In the genomic region with DNA sequence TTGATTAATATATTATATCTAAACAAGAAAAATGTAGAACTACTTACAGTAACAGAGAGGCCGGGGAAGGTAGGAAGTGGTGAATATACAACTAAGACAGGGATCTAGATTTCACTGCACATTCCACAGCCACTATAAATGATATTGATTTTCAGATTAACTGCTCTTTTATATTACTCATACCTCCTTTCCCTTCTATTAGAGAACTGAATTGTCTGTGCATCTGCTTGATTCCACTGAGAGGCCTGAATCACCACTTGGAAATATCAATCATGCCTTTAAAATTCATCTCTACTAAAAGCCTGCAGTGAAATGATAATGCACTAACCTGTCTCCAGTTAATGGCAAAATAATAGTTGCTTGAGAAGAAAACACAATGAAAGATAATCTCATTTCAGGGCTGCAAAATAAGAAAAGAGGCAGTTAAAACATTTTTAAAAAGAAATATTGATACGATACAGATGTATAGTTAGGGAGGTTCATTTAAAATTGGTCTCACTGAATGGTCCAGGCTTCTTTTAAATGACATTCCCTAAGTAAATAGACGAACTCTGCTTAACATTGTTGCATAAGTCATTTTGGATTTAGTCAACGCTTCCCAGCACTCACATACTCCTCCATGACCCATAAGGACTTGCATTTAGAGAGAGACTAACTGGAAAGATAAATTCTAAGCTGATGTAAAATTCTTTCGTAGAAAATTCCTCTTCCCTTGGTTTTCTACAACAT, we compare ENCODE assay signal across 12 cellular contexts. TPM values are rescaled to one million over a fixed set of nuclear protein-coding genes. Genes with fewer than 3 reads are reported as not detected.
A peak's percentile ranks its signal among the peaks of the same experiment; 100 is the strongest.
DNase-seq lines count a peak whose midpoint lies in the region; ATAC-seq and TF ChIP-seq lines count a peak whose summit lies in the region.
"Had no signal": no experiment of that assay in that cellular context is flagged by ENCODE, and none has a peak within 500 bp of the region (broad histone marks: within the 10 kb centered on the region; RNA-seq: fewer than 3 reads in every experiment).

No MANE protein-coding gene starts in this region.

- ATAC-seq in Right ventricle myocardium inferior (no peak), memory B cell (ENCODE audit: low read depth) (no peak), HG03139 (IDR thresholded peaks at IDR 0.05; ENCODE audit: unreplicated experiment) (no peak), HG02571 (IDR thresholded peaks at IDR 0.05; ENCODE audit: unreplicated experiment) (no peak)

- H3K9me3 Mint-ChIP-seq in activated T-helper 1 cell treated with anti-CD3 and anti-CD28 coated beads, Interleukin-12 subunit alpha, Interleukin-12 subunit beta, Interleukin-2, Interleukin-4 antibody, amounts not matched to agents 30 ng/mL and 10 ng/mL and 1 ng/mL, durations not matched to agents 14 hours and 24 hours and 36 hours = no peaks in the 10 kb centered on the region
- no peaks in the 10 kb centered on the region for H3K9me3 Mint-ChIP-seq in memory B cell

- peaks cover 75% of the 10 kb centered on the region for H3K4me1 Mint-ChIP-seq in activated T-helper 1 cell treated with anti-CD3 and anti-CD28 coated beads, Interleukin-12 subunit alpha, Interleukin-12 subunit beta, Interleukin-2, Interleukin-4 antibody, amounts not matched to agents 30 ng/mL and 10 ng/mL and 1 ng/mL, durations not matched to agents 14 hours and 24 hours and 36 hours (ENCODE audit: low read depth)
- H3K4me1 Mint-ChIP-seq in memory B cell = peaks cover 35% of the 10 kb centered on the region

- H3K36me3 ChIP-seq in left ventricle myocardium inferior (peaks cover 38% of the 10 kb centered on the region), uterus (no peaks in the 10 kb centered on the region)

- H3K9me3 ChIP-seq in left ventricle myocardium inferior (replicated peaks) (no peaks in the 10 kb centered on the region), uterus (no peaks in the 10 kb centered on the region)

- intact Hi-C loops in left ventricle myocardium inferior (cut with micrococcal nuclease) (no loop called here), Right ventricle myocardium inferior (cut with DNase I) (no loop called here), uterus (cut with DNase I; ENCODE audit: low total_unique reads) (no loop called here)
- intact Hi-C loops in activated T-helper 1 cell treated with anti-CD3 and anti-CD28 coated beads, Interleukin-12 subunit alpha, Interleukin-12 subunit beta, Interleukin-2, Interleukin-4 antibody, amounts not matched to agents 30 ng/mL and 10 ng/mL and 1 ng/mL, durations not matched to agents 14 hours and 24 hours and 36 hours (cut with micrococcal nuclease) = no loop called here

- H3K4me3 ChIP-seq in left ventricle myocardium inferior (no peak overlapping the region), uterus (peak overlapping the region in 1 of 2 donors; percentile 98)

- H3K27ac ChIP-seq in left ventricle myocardium inferior (replicated peaks) (peak overlapping the region; percentile 97), uterus (peak overlapping the region; percentile 91 to 98)

- DNase-seq in left ventricle myocardium inferior (no peak), Right ventricle myocardium inferior (ENCODE audit: missing footprints) (no peak), memory B cell (ENCODE audit: low spot score in 2 of 2) (no peak), uterus (no peak), NCI-H345 treated with DMSO at 0.1 percent for 48 hours (lab: John Stamatoyannopoulos, UW; ENCODE audit: unreplicated experiment) (no peak)
- DNase-seq in activated T-helper 1 cell treated with anti-CD3 and anti-CD28 coated beads, Interleukin-12 subunit alpha, Interleukin-12 subunit beta, Interleukin-2, Interleukin-4 antibody, amounts not matched to agents 30 ng/mL and 10 ng/mL and 1 ng/mL, durations not matched to agents 14 hours and 24 hours and 36 hours (ENCODE audit: low spot score) = no peak
- DNase-seq: activated CD4-positive, CD25-positive, alpha-beta regulatory T cell; activated naive CD4-positive, alpha-beta T cell treated with Interleukin-2 at 50 U/mL for 16 hours; GDM1; NCI-H2107 had no signal

- H3K27me3 ChIP-seq in left ventricle myocardium inferior (ENCODE audit: low read depth) (no peaks in the 10 kb centered on the region), uterus (no peaks in the 10 kb centered on the region)

- peaks cover 50% of the 10 kb centered on the region for H3K36me3 Mint-ChIP-seq in activated T-helper 1 cell treated with anti-CD3 and anti-CD28 coated beads, Interleukin-12 subunit alpha, Interleukin-12 subunit beta, Interleukin-2, Interleukin-4 antibody, amounts not matched to agents 30 ng/mL and 10 ng/mL and 1 ng/mL, durations not matched to agents 14 hours and 24 hours and 36 hours (ENCODE audit: low read depth)
- peaks cover 31% of the 10 kb centered on the region for H3K36me3 Mint-ChIP-seq in memory B cell

- H3K4me3 Mint-ChIP-seq in activated T-helper 1 cell treated with anti-CD3 and anti-CD28 coated beads, Interleukin-12 subunit alpha, Interleukin-12 subunit beta, Interleukin-2, Interleukin-4 antibody, amounts not matched to agents 30 ng/mL and 10 ng/mL and 1 ng/mL, durations not matched to agents 14 hours and 24 hours and 36 hours = peak overlapping the region; percentile 99
- peak overlapping the region; percentile 5 for H3K4me3 Mint-ChIP-seq in memory B cell

- H3K27ac Mint-ChIP-seq in activated T-helper 1 cell treated with anti-CD3 and anti-CD28 coated beads, Interleukin-12 subunit alpha, Interleukin-12 subunit beta, Interleukin-2, Interleukin-4 antibody, amounts not matched to agents 30 ng/mL and 10 ng/mL and 1 ng/mL, durations not matched to agents 14 hours and 24 hours and 36 hours = peak overlapping the region; percentile 80
- peak overlapping the region; percentile 97 for H3K27ac Mint-ChIP-seq in memory B cell

- H3K4me1 ChIP-seq in left ventricle myocardium inferior (peaks cover 55% of the 10 kb centered on the region), uterus (peaks cover 0 to 1% of the 10 kb centered on the region in 2 donors)

- no peak for TF ChIP-seq POLR2A in uterus (IDR thresholded peaks at IDR 0.05)

- H3K27me3 Mint-ChIP-seq in activated T-helper 1 cell treated with anti-CD3 and anti-CD28 coated beads, Interleukin-12 subunit alpha, Interleukin-12 subunit beta, Interleukin-2, Interleukin-4 antibody, amounts not matched to agents 30 ng/mL and 10 ng/mL and 1 ng/mL, durations not matched to agents 14 hours and 24 hours and 36 hours (ENCODE audit: insufficient read depth) = peaks cover 1% of the 10 kb centered on the region
- no peaks in the 10 kb centered on the region for H3K27me3 Mint-ChIP-seq in memory B cell

- no peak for TF ChIP-seq CTCF in left ventricle myocardium inferior (IDR thresholded peaks at IDR 0.05; ENCODE audit: borderline replicate concordance)
- TF ChIP-seq CTCF in uterus (IDR thresholded peaks at IDR 0.05) = no peak

RNA-seq across cellular contexts. Expression of a gene that starts 3.8 kb away (rescaled TPM):
- total RNA-seq in left ventricle myocardium inferior = 42.4 TPM
- 48.1 TPM for total RNA-seq in Right ventricle myocardium inferior
- total RNA-seq in activated T-helper 1 cell treated with anti-CD3 and anti-CD28 coated beads, Interleukin-12 subunit alpha, Interleukin-12 subunit beta, Interleukin-2, Interleukin-4 antibody, amounts not matched to agents 30 ng/mL and 10 ng/mL and 1 ng/mL, durations not matched to agents 14 hours and 24 hours and 36 hours = 24.9 and 29.8 TPM in 2 replicates
- 100 to 1,000 TPM in 3 of 4 donors, 10 to 100 TPM in 1; 51.8 to 182 (median 144) TPM for total RNA-seq in uterus
